11 cellular contexts compared by ENCODE assay signal in genomic region chr19:18232540-18233223, GRCh38. TPM values are rescaled to one million over a fixed set of nuclear protein-coding genes. Genes with fewer than 3 reads are reported as not detected.
DNase-seq lines count a peak whose midpoint lies in the region; ATAC-seq and TF ChIP-seq lines count a peak whose summit lies in the region.
"Had no signal": no experiment of that assay in that cellular context is flagged by ENCODE, and none has a peak within 500 bp of the region (broad histone marks: within the 10 kb centered on the region; RNA-seq: fewer than 3 reads in every experiment).

No MANE protein-coding gene starts in this region.

- peaks cover 26 to 50% (median 41%) of the 10 kb centered on the region in 10 experiments for H3K4me1 ChIP-seq in BLaER1 treated with 17β-estradiol and CSF1 and Interleukin-3, amounts not matched to agents 10 nM and 100 nM
- H3K4me1 ChIP-seq in GM23248 (ENCODE audit: insufficient read depth) (no peaks in the 10 kb centered on the region), iPS-15b (ENCODE audit: control insufficient read depth, insufficient read depth, low read length) (peaks cover 12% of the 10 kb centered on the region)

- TF ChIP-seq CTCF in coronary artery (IDR thresholded peaks at IDR 0.05): no peak

- H3K9me3 ChIP-seq in BLaER1 treated with 17β-estradiol and CSF1 and Interleukin-3, amounts not matched to agents 10 nM and 100 nM (replicated peaks in 1 of 11): no peaks in the 10 kb centered on the region
- H3K9me3 ChIP-seq in GM23248 (ENCODE audit: low read depth) (no peaks in the 10 kb centered on the region), iPS-15b (ENCODE audit: control insufficient read depth, insufficient read depth, low read length) (no peaks in the 10 kb centered on the region)

- H2AFZ ChIP-seq in GM23248: no peak overlapping the region

- H3F3A ChIP-seq in GM23248 (ENCODE audit: insufficient read depth): no peaks in the 10 kb centered on the region

- WGBS in GM23248 (ENCODE audit: low coverage in 1 of 2, low lambda C conversion rate in 2 of 2, missing lambda C conversion rate in 2 of 2), 2 experiments: 2% methylated on average over 39 to 46 of the region's 46 CpGs

- H3K4me2 ChIP-seq in BLaER1 treated with 17β-estradiol and CSF1 and Interleukin-3, amounts not matched to agents 10 nM and 100 nM: peak overlapping the region; percentile 82 to 96 (median 92)
- H3K4me2 ChIP-seq in GM23248 (ENCODE audit: unreplicated experiment): no peak overlapping the region

- H3K27ac ChIP-seq in BLaER1 treated with 17β-estradiol and CSF1 and Interleukin-3, amounts not matched to agents 10 nM and 100 nM: no peak overlapping the region
- H3K27ac ChIP-seq in GM23248: no peak overlapping the region
- H3K27ac ChIP-seq in coronary artery: no peak overlapping the region
- H3K27ac ChIP-seq: thoracic aorta had no signal

- no peaks in the 10 kb centered on the region for H3K27me3 ChIP-seq in BLaER1 treated with 17β-estradiol and CSF1 and Interleukin-3, amounts not matched to agents 10 nM and 100 nM
- H3K27me3 ChIP-seq in GM23248 (replicated peaks; ENCODE audit: insufficient read depth) (peaks cover 12% of the 10 kb centered on the region), iPS-15b (ENCODE audit: control insufficient read depth, insufficient read depth, low read length) (no peaks in the 10 kb centered on the region)

- no peak overlapping the region for H3K4me3 ChIP-seq in BLaER1 treated with 17β-estradiol and CSF1 and Interleukin-3, amounts not matched to agents 10 nM and 100 nM
- H3K4me3 ChIP-seq in GM23248 (no peak overlapping the region), iPS-15b (ENCODE audit: low read depth, low read length) (peak overlapping the region; percentile 86), coronary artery (no peak overlapping the region)
- H3K4me3 ChIP-seq: lung, thoracic aorta had no signal

- in situ Hi-C loops in GM23248 (cut with MboI): no loop called here

- H3K79me2 ChIP-seq in GM23248 (ENCODE audit: insufficient read depth): no peaks in the 10 kb centered on the region

- no peaks in the 10 kb centered on the region; a peak in 3 of 22 replicates for H4K20me1 ChIP-seq in BLaER1 treated with 17β-estradiol and CSF1 and Interleukin-3, amounts not matched to agents 10 nM and 100 nM
- H4K20me1 ChIP-seq in GM23248 (ENCODE audit: insufficient read depth): no peaks in the 10 kb centered on the region

- DNase-seq in GM23248: peak; percentile 38
- peak; percentile 44 for DNase-seq in SHP77 treated with DMSO at 0.1 percent for 48 hours (lab: John Stamatoyannopoulos, UW)
- DNase-seq in coronary artery (ENCODE audit: low spot score): no peak
- DNase-seq in SKM-1 (lab: John Stamatoyannopoulos, UW; ENCODE audit: unreplicated experiment): no peak

- no peaks in the 10 kb centered on the region for H3K36me3 ChIP-seq in BLaER1 treated with 17β-estradiol and CSF1 and Interleukin-3, amounts not matched to agents 10 nM and 100 nM
- H3K36me3 ChIP-seq in GM23248 (ENCODE audit: low read depth): no peaks in the 10 kb centered on the region
- no peaks in the 10 kb centered on the region for H3K36me3 ChIP-seq in iPS-15b (ENCODE audit: control insufficient read depth, insufficient read depth, low read length)
- H3K36me3 ChIP-seq: thoracic aorta had no signal

- no peaks in the 10 kb centered on the region for H3K9me2 ChIP-seq in GM23248 (ENCODE audit: insufficient read depth)

- no peak for ATAC-seq in GM21390 (IDR thresholded peaks at IDR 0.05; ENCODE audit: unreplicated experiment)
- no peak for ATAC-seq in HG03139 (IDR thresholded peaks at IDR 0.05; ENCODE audit: unreplicated experiment)

- no peak overlapping the region for H3K9ac ChIP-seq in BLaER1 treated with 17β-estradiol and CSF1 and Interleukin-3, amounts not matched to agents 10 nM and 100 nM
- H3K9ac ChIP-seq in GM23248: no peak overlapping the region
- peak overlapping the region; percentile 76 for H3K9ac ChIP-seq in iPS-15b (ENCODE audit: low read depth, low read length)

RNA-seq across cellular contexts. Expression of gene PDE4C, which starts 6.4 kb away (rescaled TPM):
- under 0.01 and 0.22 TPM in 2 replicates for total RNA-seq in GM23248 (2014; rRNA removed; shearing (Covaris generic))
- polyA plus RNA-seq in GM23248 (2016; fragmentation: Nextera tagmentation; extraction: Ambion mirVana): 0.40 and 1.0 TPM in 2 replicates
- total RNA-seq: activated T-helper 1 cell treated with anti-CD3 and anti-CD28 coated beads, Interleukin-12 subunit alpha, Interleukin-12 subunit beta, Interleukin-2, Interleukin-4 antibody, amounts not matched to agents 30 ng/mL and 10 ng/mL and 1 ng/mL, durations not matched to agents 14 hours and 24 hours and 36 hours had no signal

RNA-seq across cellular contexts. Expression of gene RAB3A, which starts 28.8 kb away (rescaled TPM):
- total RNA-seq in GM23248 (2014; rRNA removed; shearing (Covaris generic)): 1.4 and 1.8 TPM in 2 replicates
- 1.9 and 2.0 TPM in 2 replicates for polyA plus RNA-seq in GM23248 (2016; fragmentation: Nextera tagmentation; extraction: Ambion mirVana)

RNA-seq across cellular contexts. Expression of gene MPV17L2, which starts 39.7 kb away (rescaled TPM):
- 43.2 and 69.4 TPM in 2 replicates for total RNA-seq in GM23248 (2014; rRNA removed; shearing (Covaris generic))
- 21.0 and 22.4 TPM in 2 replicates for polyA plus RNA-seq in GM23248 (2016; fragmentation: Nextera tagmentation; extraction: Ambion mirVana)

RNA-seq across cellular contexts. Expression of gene IQCN, which starts 41.6 kb away (rescaled TPM):
- 0.11 and 0.25 TPM in 2 replicates for total RNA-seq in GM23248 (2014; rRNA removed; shearing (Covaris generic))
- 0.16 and 0.33 TPM in 2 replicates for polyA plus RNA-seq in GM23248 (2016; fragmentation: Nextera tagmentation; extraction: Ambion mirVana)

RNA-seq across cellular contexts. Expression of gene JUND, which starts 48.7 kb away (rescaled TPM):
- 123 and 172 TPM in 2 replicates for total RNA-seq in GM23248 (2014; rRNA removed; shearing (Covaris generic))
- 15.3 and 17.9 TPM in 2 replicates for polyA plus RNA-seq in GM23248 (2016; fragmentation: Nextera tagmentation; extraction: Ambion mirVana)

Comparison
In these comparisons a context has a peak if more than half of its experiments do, and no peak if none do; other contexts are left out.
1. DNase-seq: peak in GM23248 (single experiment) and SHP77 treated with DMSO at 0.1 percent for 48 hours (single experiment); none in coronary artery (single experiment) and SKM-1 (single experiment).